ENCODE assay signal across 20 cellular contexts in genomic region chr10:122413325-122413724, GRCh38. TPM values are rescaled to one million over a fixed set of nuclear protein-coding genes. Genes with fewer than 3 reads are reported as not detected.
DNase-seq lines count a peak whose midpoint lies in the region; ATAC-seq, FAIRE-seq and TF ChIP-seq lines count a peak whose summit lies in the region.
"Had no signal": no experiment of that assay in that cellular context is flagged by ENCODE, and none has a peak within 500 bp of the region (broad histone marks: within the 10 kb centered on the region; RNA-seq: fewer than 3 reads in every experiment).

No MANE protein-coding gene starts in this region.

- H3K27me3 Mint-ChIP-seq in T-helper 17 cell, result no peaks in the 10 kb centered on the region

- ATAC-seq in A549, result no peak
- ATAC-seq in T-helper 17 cell, result no peak
- ATAC-seq in stimulated activated naive CD8-positive, alpha-beta T cell treated with anti-CD3 and anti-CD28 coated beads, Interleukin-15, Interleukin-2, amounts not matched to agents 100 U/mL and 50 U/mL, for 24 hours, result no peak
- no peak for ATAC-seq in GM18861 (IDR thresholded peaks at IDR 0.05; ENCODE audit: unreplicated experiment)
- ATAC-seq: CD8-positive, alpha-beta T cell had no signal

- peaks cover 2% of the 10 kb centered on the region for H3K36me3 Mint-ChIP-seq in T-helper 17 cell (ENCODE audit: low read depth)

- DNase-seq in A549 (ENCODE audit: low read depth in 1 of 2, low spot score in 1 of 2) (no peak), T-helper 17 cell (no peak), kidney (no peak), NCI-H524 treated with DMSO at 0.1 percent for 48 hours (lab: John Stamatoyannopoulos, UW) (no peak), SW 1271 (lab: John Stamatoyannopoulos, UW) (no peak)
- no peak for DNase-seq in stimulated activated naive CD8-positive, alpha-beta T cell treated with anti-CD3 and anti-CD28 coated beads, Interleukin-15, Interleukin-2, amounts not matched to agents 100 U/mL and 50 U/mL, for 24 hours
- DNase-seq: AML-193; Calu3; CD8-positive, alpha-beta T cell; DMS79 treated with DMSO at 0.1 percent for 48 hours; GF-D8; H9; KBM-7 had no signal

- TF ChIP-seq EP300 in A549 (IDR thresholded peaks at IDR 0.05), result no peak

- no peak overlapping the region for H3K4me3 Mint-ChIP-seq in T-helper 17 cell
- H3K4me3 Mint-ChIP-seq: CD8-positive, alpha-beta T cell; H9 had no signal

- H3K36me3 ChIP-seq in HEK293 (ENCODE audit: control insufficient read depth in 2 of 2, insufficient read depth in 1 of 2, low read length in 2 of 2) (peaks cover 27 to 31% of the 10 kb centered on the region in 2 experiments), kidney (ENCODE audit: control insufficient read depth in 1 of 2, insufficient read depth in 2 of 2, low read length in 2 of 2) (peaks cover 10 to 22% of the 10 kb centered on the region in 2 donors)

- TF ChIP-seq CTCF in A549 (IDR thresholded peaks at IDR 0.05) (no peak), HEK293 (tag by site-specific recombination; IDR thresholded peaks at IDR 0.05) (no peak), kidney (IDR thresholded peaks at IDR 0.05; ENCODE audit: borderline replicate concordance, extremely low read depth, insufficient read depth) (no peak)

- H3K4me2 ChIP-seq in A549, result no peak overlapping the region

- CTCF ChIA-PET in A549 (lab: Yijun Ruan, JAX), result interaction anchor here (1.8 kb wide), 1 partner anchor 115 kb away, joined by 7 read pairs; no protein-coding TSS in a partner anchor
- CTCF ChIA-PET in HEK293 (lab: Yijun Ruan, JAX), result interaction anchor here (0.7 to 1.4 kb wide), 3 partner anchors 20 to 145 kb away, joined by 3 to 4 read pairs (median 3); no protein-coding TSS in a partner anchor

- H3K4me1 ChIP-seq in A549 (no peaks in the 10 kb centered on the region), HEK293 (ENCODE audit: control insufficient read depth, insufficient read depth, low read length) (no peaks in the 10 kb centered on the region), kidney (ENCODE audit: control insufficient read depth in 1 of 2, insufficient read depth in 1 of 2, low read depth in 1 of 2, low read length in 2 of 2) (no peaks in the 10 kb centered on the region)

- peaks cover 18% of the 10 kb centered on the region for H3K4me1 Mint-ChIP-seq in T-helper 17 cell

- no peak for TF ChIP-seq RAD21 in A549 (conservative IDR thresholded peaks at IDR 0.05 in 1 of 2, IDR thresholded peaks at IDR 0.05 in 1 of 2)

- FAIRE-seq in A549 (lab: Jason Lieb, UNC), result no peak
- FAIRE-seq in kidney (lab: Jason Lieb, UNC), result peak; percentile 3
- FAIRE-seq: H1 had no signal

- no peak overlapping the region for H3K4me3 ChIP-seq in A549
- H3K4me3 ChIP-seq in HEK293 (ENCODE audit: low read depth, low read length), result no peak overlapping the region
- H3K4me3 ChIP-seq in kidney (ENCODE audit: low read length in 2 of 2), result no peak overlapping the region

- POLR2A ChIA-PET in A549 (lab: Yijun Ruan, JAX), result no interaction called here
- POLR2A ChIA-PET in HEK293 (lab: Yijun Ruan, JAX), result no interaction called here

- H3K9me3 ChIP-seq in A549, result no peaks in the 10 kb centered on the region
- H3K9me3 ChIP-seq in HEK293 (ENCODE audit: control insufficient read depth, insufficient read depth, low read depth, low read length), result no peaks in the 10 kb centered on the region
- no peaks in the 10 kb centered on the region for H3K9me3 ChIP-seq in T-helper 17 cell (ENCODE audit: control insufficient read depth, low read length, poor library complexity, severe bottlenecking)
- no peaks in the 10 kb centered on the region for H3K9me3 ChIP-seq in kidney (ENCODE audit: control insufficient read depth in 1 of 2, low read length in 2 of 2)

- intact Hi-C loops in kidney (cut with DNase I), result no loop called here

- H3K27ac Mint-ChIP-seq in T-helper 17 cell, result peak overlapping the region; percentile 14
- H3K27ac Mint-ChIP-seq: H9 had no signal

- TF ChIP-seq POLR2A in A549 (IDR thresholded peaks at IDR 0.05; ENCODE audit: low read length), result no peak

- no peak overlapping the region for H3K9ac ChIP-seq in kidney (ENCODE audit: low read length in 2 of 2)

- H3K27ac ChIP-seq in A549 (no peak overlapping the region), HEK293 (ENCODE audit: extremely low read depth, low read depth, low read length) (no peak overlapping the region), kidney (ENCODE audit: low read depth in 2 of 2, low read length in 2 of 2) (no peak overlapping the region)
- H3K27ac ChIP-seq: C4-2B had no signal

TF ChIP-seq in A549, 52 proteins besides CTCF, POLR2A, EP300 and RAD21:
- no peak for TF ChIP-seq JUN (IDR thresholded peaks at IDR 0.05)
- peak; percentile 77 for TF ChIP-seq MAFK (IDR thresholded peaks at IDR 0.05; ENCODE audit: partially characterized antibody)

TF ChIP-seq in HEK293, 187 proteins besides CTCF, POLR2A, EP300 and RAD21:
- peak; percentile 26; the same call in 1 of the 2 replicates for TF ChIP-seq ZNF146 (tag by site-specific recombination; IDR thresholded peaks at IDR 0.05)
- no peak for TF ChIP-seq ZEB2 (tag by site-specific recombination; IDR thresholded peaks at IDR 0.05)

RNA-seq across cellular contexts. Expression of gene PLEKHA1, which starts 38.8 kb away (rescaled TPM):
- polyA plus RNA-seq in A549 (2011; rRNA removed) (52.0 and 62.4 TPM in 2 replicates), A549 (2017; fragmentation: RNase III; extraction: RNeasy Plus Mini Kit Qiagen cat#74134 plus additional on column Dnase treatment) (22.8 to 27.1 TPM (median 26.7 TPM) in 3 replicates), kidney (ENCODE audit: insufficient read depth, low read depth, low replicate concordance) (19.5 TPM)
- polyA plus RNA-seq in A549 (2012; cell fraction: cytosol; rRNA removed), result 12.4 and 13.9 TPM in 2 replicates
- 9.2 and 12.8 TPM in 2 replicates for polyA plus RNA-seq in A549 (2012; cell fraction: nucleus; rRNA removed)
- 18.2 and 25.2 TPM in 2 replicates for polyA minus RNA-seq in A549 (2011; rRNA and poly(A)+ RNA removed)
- total RNA-seq in T-helper 17 cell (10 to 100 TPM; 22.8 to 25.6 TPM), kidney (168 TPM)

RNA-seq across cellular contexts. Expression of gene ARMS2, which starts 41.1 kb away (rescaled TPM):
- polyA plus RNA-seq in A549 (2011; rRNA removed) (not detected in 2 replicates), A549 (2017; fragmentation: RNase III; extraction: RNeasy Plus Mini Kit Qiagen cat#74134 plus additional on column Dnase treatment) (not detected in 3 replicates), kidney (ENCODE audit: insufficient read depth, low read depth, low replicate concordance) (not detected)
- 0.05 TPM in 1 of 2 replicates, not detected in the other for polyA plus RNA-seq in A549 (2012; cell fraction: cytosol; rRNA removed)
- polyA plus RNA-seq in A549 (2012; cell fraction: nucleus; rRNA removed), result not detected in 2 replicates
- polyA minus RNA-seq in A549 (2011; rRNA and poly(A)+ RNA removed), result not detected in 2 replicates
- total RNA-seq in T-helper 17 cell (not detected), kidney (not detected)
- total RNA-seq: A172; Calu3; CD8-positive, alpha-beta T cell; H1; H9; HT-29 had no signal
- polyA plus RNA-seq: BJ, H1 had no signal

RNA-seq across cellular contexts. Expression of gene HTRA1, which starts 48.0 kb away (rescaled TPM):
- polyA plus RNA-seq in A549 (2011; rRNA removed) (65.6 and 92.3 TPM in 2 replicates), A549 (2017; fragmentation: RNase III; extraction: RNeasy Plus Mini Kit Qiagen cat#74134 plus additional on column Dnase treatment) (31.9 to 51.5 TPM (median 50.7 TPM) in 3 replicates), kidney (ENCODE audit: insufficient read depth, low read depth, low replicate concordance) (345 TPM)
- polyA plus RNA-seq in A549 (2012; cell fraction: cytosol; rRNA removed), result 20.2 and 25.5 TPM in 2 replicates
- polyA plus RNA-seq in A549 (2012; cell fraction: nucleus; rRNA removed), result 17.3 and 28.3 TPM in 2 replicates
- polyA minus RNA-seq in A549 (2011; rRNA and poly(A)+ RNA removed), result 19.0 and 20.6 TPM in 2 replicates
- total RNA-seq in T-helper 17 cell (under 1 TPM; 0.30 to 0.55 TPM), kidney (86.0 TPM)
- total RNA-seq: CD8-positive, alpha-beta T cell; HT-29 had no signal

Comparison
In these comparisons a context has a peak if more than half of its experiments do, and no peak if none do; other contexts are left out.
1. RNA of gene HTRA1, which starts 48.0 kb away (total RNA-seq): 86.0 TPM in kidney (single experiment); 0.30 to 0.55 TPM in T-helper 17 cell; every median in the first group is over 10 times any median in the second.